In the genomic region with DNA sequence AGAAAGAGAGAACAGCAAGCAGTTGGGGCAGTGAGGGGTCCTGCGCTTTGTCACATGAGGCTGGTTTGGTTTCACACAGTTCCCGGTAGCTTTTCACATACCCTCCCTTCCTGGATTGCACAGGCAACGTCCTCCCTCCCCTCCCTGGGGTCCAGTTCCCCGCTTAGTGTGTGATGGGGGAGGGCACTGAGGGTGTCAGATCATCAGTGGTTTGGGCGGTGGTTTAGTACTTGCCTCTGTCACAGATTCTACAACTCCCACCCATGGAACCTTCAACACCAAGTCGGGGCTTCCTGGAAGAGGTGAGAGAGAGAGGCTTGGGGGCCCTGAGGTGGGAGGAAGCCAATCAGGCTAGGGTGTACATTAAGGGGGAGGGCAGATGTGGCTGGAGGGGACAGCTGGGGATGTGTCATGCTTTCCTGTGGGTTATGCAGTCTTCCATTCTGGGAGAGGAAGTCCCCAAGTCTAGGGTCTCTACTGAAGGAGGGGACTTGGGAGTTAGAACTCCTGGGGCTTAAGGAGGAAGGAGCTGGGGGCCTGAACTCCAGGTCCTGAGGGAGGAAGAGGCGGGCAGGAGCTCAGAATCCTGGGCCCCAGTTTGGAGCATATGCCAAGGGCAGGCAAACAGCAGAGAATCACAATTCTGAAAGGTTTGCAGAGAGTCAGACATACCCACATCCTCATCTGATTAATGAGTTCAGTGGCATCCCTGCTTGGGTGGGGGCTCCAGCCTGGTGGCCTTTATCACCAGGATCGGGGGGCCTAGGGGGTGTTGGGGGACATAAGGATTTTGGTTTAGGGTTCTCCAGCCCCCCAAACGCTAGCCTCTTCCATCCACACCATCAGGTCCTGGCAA, we compare ENCODE assay signal across 8 cellular contexts. TPM values are rescaled to one million over a fixed set of nuclear protein-coding genes. Genes with fewer than 3 reads are reported as not detected.
DNase-seq lines count a peak whose midpoint lies in the region; ATAC-seq and TF ChIP-seq lines count a peak whose summit lies in the region.

A gene with protein sequence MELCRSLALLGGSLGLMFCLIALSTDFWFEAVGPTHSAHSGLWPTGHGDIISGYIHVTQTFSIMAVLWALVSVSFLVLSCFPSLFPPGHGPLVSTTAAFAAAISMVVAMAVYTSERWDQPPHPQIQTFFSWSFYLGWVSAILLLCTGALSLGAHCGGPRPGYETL (minus strand): TSS at position 6 of the 856 bp plus-strand sequence. CDS start 119 bp downstream, outside the sequence.

- H3K36me3 ChIP-seq in ascending aorta = no peaks in the 10 kb centered on the region

- no peak for TF ChIP-seq CTCF in ascending aorta (IDR thresholded peaks at IDR 0.05)

- H3K27ac ChIP-seq in ascending aorta = peak within 1 kb of the TSS in 1 of 2 donors; percentile 46

- peaks cover 0 to 4% of the 10 kb centered on the region in 2 donors for H3K4me1 ChIP-seq in ascending aorta

- intact Hi-C loops in T-helper 2 cell treated with Interferon-gamma antibody and Interleukin-4, amounts not matched to agents 100 ng/mL and 5 ng/mL, for 36 hours (cut with micrococcal nuclease) = no loop called here
- intact Hi-C loops in ascending aorta (cut with DNase I) = no loop called here

- no peak for ATAC-seq in GM21619 (IDR thresholded peaks at IDR 0.05; ENCODE audit: unreplicated experiment)

- no peaks in the 10 kb centered on the region for H3K9me3 ChIP-seq in ascending aorta

- H3K27me3 ChIP-seq in ascending aorta = no peaks in the 10 kb centered on the region

- DNase-seq in GM19238 (ENCODE audit: insufficient read length, low spot score) = peak; percentile 30
- DNase-seq in ascending aorta (ENCODE audit: low spot score in 2 of 2) = no peak
- DNase-seq in stimulated activated CD8-positive, alpha-beta memory T cell treated with anti-CD3 and anti-CD28 coated beads, Interleukin-12 subunit alpha, Interleukin-12 subunit beta, amount 100 ng/mL, for 4 hours (ENCODE audit: low read depth) = peak; percentile 76
- no peak for DNase-seq in NCI-H2029 (lab: John Stamatoyannopoulos, UW)
- no peak for DNase-seq in NCI-H524 treated with DMSO at 0.1 percent for 48 hours (lab: John Stamatoyannopoulos, UW)
- DNase-seq in Ammon's horn (ENCODE audit: low spot score) = no peak

- H3K4me3 ChIP-seq in ascending aorta = no peak within 1 kb of the TSS

RNA-seq across cellular contexts. Expression of the gene that starts here (rescaled TPM):
- 135 and 136 TPM in 2 replicates for total RNA-seq in T-helper 2 cell treated with Interferon-gamma antibody and Interleukin-4, amounts not matched to agents 100 ng/mL and 5 ng/mL, for 36 hours
- total RNA-seq in ascending aorta = 30.2 TPM

Comparison
In these comparisons a context has a peak if more than half of its experiments do, and no peak if none do; other contexts are left out.
1. DNase-seq: peak in GM19238 (single experiment) and stimulated activated CD8-positive, alpha-beta memory T cell treated with anti-CD3 and anti-CD28 coated beads, Interleukin-12 subunit alpha, Interleukin-12 subunit beta, amount 100 ng/mL, for 4 hours (single experiment); none in ascending aorta (0 of 2), NCI-H2029 (single experiment), NCI-H524 treated with DMSO at 0.1 percent for 48 hours (single experiment) and Ammon's horn (single experiment).